ENCODE assay signal across 8 cellular contexts in genomic region chr15:98518823-98519561, GRCh38.
DNase-seq lines count a peak whose midpoint lies in the region; ATAC-seq and TF ChIP-seq lines count a peak whose summit lies in the region.

No MANE protein-coding gene starts in this region.

- H3K9me3 ChIP-seq in HEK293 (ENCODE audit: control insufficient read depth, insufficient read depth, low read depth, low read length), result no peaks in the 10 kb centered on the region
- H3K9me3 ChIP-seq in SK-N-MC (ENCODE audit: low read depth, low read length), result no peaks in the 10 kb centered on the region

- POLR2A ChIA-PET in HEK293 (lab: Yijun Ruan, JAX), result interaction anchor here (0.9 to 2.3 kb wide), 4 partner anchors 29 to 540 kb away, joined by 3 to 16 read pairs (median 3); partner anchors contain the start of gene IGF1R

- H3K4me1 ChIP-seq in HEK293 (ENCODE audit: control insufficient read depth, insufficient read depth, low read length), result no peaks in the 10 kb centered on the region; the same call in 1 of the 2 replicates

- intact Hi-C loops in left cardiac atrium (cut with DNase I), result loop anchor here (2.0 to 5.0 kb wide), 3 partner anchors 128 to 558 kb away; no protein-coding TSS in a partner anchor

- peak; percentile 83 to 86 for ATAC-seq in left cardiac atrium

- H3K9ac ChIP-seq in SK-N-MC (ENCODE audit: insufficient read length), result no peak overlapping the region

- H3K4me3 ChIP-seq in GM12864 (ENCODE audit: low read depth, low read length), result no peak overlapping the region
- H3K4me3 ChIP-seq in HEK293 (ENCODE audit: low read depth, low read length), result no peak overlapping the region
- no peak overlapping the region for H3K4me3 ChIP-seq in SK-N-MC

- peak; percentile 69 for TF ChIP-seq CTCF in GM12864 (IDR thresholded peaks at IDR 0.05; ENCODE audit: low read depth, low read length, missing control alignments)
- TF ChIP-seq CTCF in HEK293 (tag by site-specific recombination; IDR thresholded peaks at IDR 0.05), result peak; percentile 83

- CTCF ChIA-PET in HEK293 (lab: Yijun Ruan, JAX), result interaction anchor here (0.5 to 9.4 kb wide), 83 partner anchors 9 to 689 kb away, joined by 3 to 142 read pairs (median 4); partner anchors contain the start of gene IGF1R

- no peak overlapping the region for H3K27ac ChIP-seq in HEK293 (ENCODE audit: extremely low read depth, low read depth, low read length)
- no peak overlapping the region for H3K27ac ChIP-seq in SK-N-MC

- H3K36me3 ChIP-seq in HEK293 (ENCODE audit: control insufficient read depth in 2 of 2, insufficient read depth in 1 of 2, low read length in 2 of 2), result no peaks in the 10 kb centered on the region
- H3K36me3 ChIP-seq in SK-N-MC (ENCODE audit: insufficient read depth, low read length), result no peaks in the 10 kb centered on the region

- DNase-seq in GM12864 (ENCODE audit: low read depth) (peak; percentile 5), NAMALWA (ENCODE audit: low spot score) (peak; percentile 86), SK-N-MC (ENCODE audit: low read depth, low spot score) (peak; percentile 48), left cardiac atrium (peak; percentile 52), putamen (ENCODE audit: low spot score) (peak; percentile 72), GOT3 (lab: John Stamatoyannopoulos, UW) (no peak)
- DNase-seq in activated naive CD8-positive, alpha-beta T cell treated with anti-CD3 and anti-CD28 coated beads, Interleukin-2, amount 50 U/mL, for 16 hours (ENCODE audit: low read depth, low spot score), result peak; percentile 6

TF ChIP-seq in HEK293, 187 proteins besides CTCF, POLR2A, EP300 and RAD21:
- TF ChIP-seq ZNF654 (tag by site-specific recombination; IDR thresholded peaks at IDR 0.05; ENCODE audit: low read depth), result peak; percentile 86
- TF ChIP-seq ZFP37 (tag by site-specific recombination; IDR thresholded peaks at IDR 0.05), result 0 out of 2 replicates have a peak, but pooled peaks have one; percentile 47
- TF ChIP-seq ZNF366 (tag by site-specific recombination; conservative IDR thresholded peaks at IDR 0.05), result peak; percentile 35; the same call in 1 of the 2 replicates
- no peak for TF ChIP-seq ZNF112 (tag by site-specific recombination; IDR thresholded peaks at IDR 0.05)
- TF ChIP-seq, protein P1, sequence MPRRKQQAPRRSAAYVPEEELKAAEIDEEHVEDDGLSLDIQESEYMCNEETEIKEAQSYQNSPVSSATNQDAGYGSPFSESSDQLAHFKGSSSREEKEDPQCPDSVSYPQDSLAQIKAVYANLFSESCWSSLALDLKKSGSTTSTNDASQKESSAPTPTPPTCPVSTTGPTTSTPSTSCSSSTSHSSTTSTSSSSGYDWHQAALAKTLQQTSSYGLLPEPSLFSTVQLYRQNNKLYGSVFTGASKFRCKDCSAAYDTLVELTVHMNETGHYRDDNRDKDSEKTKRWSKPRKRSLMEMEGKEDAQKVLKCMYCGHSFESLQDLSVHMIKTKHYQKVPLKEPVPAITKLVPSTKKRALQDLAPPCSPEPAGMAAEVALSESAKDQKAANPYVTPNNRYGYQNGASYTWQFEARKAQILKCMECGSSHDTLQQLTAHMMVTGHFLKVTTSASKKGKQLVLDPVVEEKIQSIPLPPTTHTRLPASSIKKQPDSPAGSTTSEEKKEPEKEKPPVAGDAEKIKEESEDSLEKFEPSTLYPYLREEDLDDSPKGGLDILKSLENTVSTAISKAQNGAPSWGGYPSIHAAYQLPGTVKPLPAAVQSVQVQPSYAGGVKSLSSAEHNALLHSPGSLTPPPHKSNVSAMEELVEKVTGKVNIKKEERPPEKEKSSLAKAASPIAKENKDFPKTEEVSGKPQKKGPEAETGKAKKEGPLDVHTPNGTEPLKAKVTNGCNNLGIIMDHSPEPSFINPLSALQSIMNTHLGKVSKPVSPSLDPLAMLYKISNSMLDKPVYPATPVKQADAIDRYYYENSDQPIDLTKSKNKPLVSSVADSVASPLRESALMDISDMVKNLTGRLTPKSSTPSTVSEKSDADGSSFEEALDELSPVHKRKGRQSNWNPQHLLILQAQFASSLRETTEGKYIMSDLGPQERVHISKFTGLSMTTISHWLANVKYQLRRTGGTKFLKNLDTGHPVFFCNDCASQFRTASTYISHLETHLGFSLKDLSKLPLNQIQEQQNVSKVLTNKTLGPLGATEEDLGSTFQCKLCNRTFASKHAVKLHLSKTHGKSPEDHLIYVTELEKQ (tag by site-specific recombination; IDR thresholded peaks at IDR 0.05; ENCODE audit: borderline replicate concordance), result no peak
- TF ChIP-seq, protein P2, sequence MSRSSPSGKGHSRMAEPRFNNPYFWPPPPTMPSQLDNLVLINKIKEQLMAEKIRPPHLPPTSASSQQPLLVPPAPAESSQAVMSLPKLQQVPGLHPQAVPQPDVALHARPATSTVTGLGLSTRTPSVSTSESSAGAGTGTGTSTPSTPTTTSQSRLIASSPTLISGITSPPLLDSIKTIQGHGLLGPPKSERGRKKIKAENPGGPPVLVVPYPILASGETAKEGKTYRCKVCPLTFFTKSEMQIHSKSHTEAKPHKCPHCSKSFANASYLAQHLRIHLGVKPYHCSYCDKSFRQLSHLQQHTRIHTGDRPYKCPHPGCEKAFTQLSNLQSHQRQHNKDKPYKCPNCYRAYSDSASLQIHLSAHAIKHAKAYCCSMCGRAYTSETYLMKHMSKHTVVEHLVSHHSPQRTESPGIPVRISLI (tag by site-specific recombination; IDR thresholded peaks at IDR 0.05), result no peak
- peak; percentile 90 for TF ChIP-seq ZBTB17 (tag by site-specific recombination; IDR thresholded peaks at IDR 0.05)
- no peak for TF ChIP-seq ZNF302 (tag by site-specific recombination; IDR thresholded peaks at IDR 0.05; ENCODE audit: low read depth)
- peak; percentile 41; the same call in 1 of the 2 replicates for TF ChIP-seq SP7 (tag by site-specific recombination; IDR thresholded peaks at IDR 0.05)
- peak; percentile 39; the same call in 1 of the 2 replicates for TF ChIP-seq ZNF501 (tag by site-specific recombination; IDR thresholded peaks at IDR 0.05)
- no peak for TF ChIP-seq ZNF416 (tag by site-specific recombination; IDR thresholded peaks at IDR 0.05)
- TF ChIP-seq, protein P3, sequence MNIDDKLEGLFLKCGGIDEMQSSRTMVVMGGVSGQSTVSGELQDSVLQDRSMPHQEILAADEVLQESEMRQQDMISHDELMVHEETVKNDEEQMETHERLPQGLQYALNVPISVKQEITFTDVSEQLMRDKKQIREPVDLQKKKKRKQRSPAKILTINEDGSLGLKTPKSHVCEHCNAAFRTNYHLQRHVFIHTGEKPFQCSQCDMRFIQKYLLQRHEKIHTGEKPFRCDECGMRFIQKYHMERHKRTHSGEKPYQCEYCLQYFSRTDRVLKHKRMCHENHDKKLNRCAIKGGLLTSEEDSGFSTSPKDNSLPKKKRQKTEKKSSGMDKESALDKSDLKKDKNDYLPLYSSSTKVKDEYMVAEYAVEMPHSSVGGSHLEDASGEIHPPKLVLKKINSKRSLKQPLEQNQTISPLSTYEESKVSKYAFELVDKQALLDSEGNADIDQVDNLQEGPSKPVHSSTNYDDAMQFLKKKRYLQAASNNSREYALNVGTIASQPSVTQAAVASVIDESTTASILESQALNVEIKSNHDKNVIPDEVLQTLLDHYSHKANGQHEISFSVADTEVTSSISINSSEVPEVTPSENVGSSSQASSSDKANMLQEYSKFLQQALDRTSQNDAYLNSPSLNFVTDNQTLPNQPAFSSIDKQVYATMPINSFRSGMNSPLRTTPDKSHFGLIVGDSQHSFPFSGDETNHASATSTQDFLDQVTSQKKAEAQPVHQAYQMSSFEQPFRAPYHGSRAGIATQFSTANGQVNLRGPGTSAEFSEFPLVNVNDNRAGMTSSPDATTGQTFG (tag by site-specific recombination; IDR thresholded peaks at IDR 0.05; ENCODE audit: borderline replicate concordance), result no peak
- peak; percentile 42; the same call in 1 of the 2 replicates for TF ChIP-seq ZNF660 (tag by site-specific recombination; IDR thresholded peaks at IDR 0.05)
- peak; percentile 19; the same call in 1 of the 2 replicates for TF ChIP-seq ZNF629 (tag by site-specific recombination; IDR thresholded peaks at IDR 0.05)
- no peak; the same call in 1 of the 2 replicates for TF ChIP-seq ZNF664 (tag by site-specific recombination; IDR thresholded peaks at IDR 0.05)
- TF ChIP-seq ZEB2 (tag by site-specific recombination; IDR thresholded peaks at IDR 0.05), result 0 out of 2 replicates have a peak, but pooled peaks have one; percentile 13
- TF ChIP-seq ZNF211 (tag by site-specific recombination; IDR thresholded peaks at IDR 0.05; ENCODE audit: low read depth), result no peak
- TF ChIP-seq ZNF324 (tag by site-specific recombination; IDR thresholded peaks at IDR 0.05), result no peak
- peak; percentile 67 for TF ChIP-seq ZNF2 (tag by site-specific recombination; IDR thresholded peaks at IDR 0.05)
- TF ChIP-seq, protein P4, sequence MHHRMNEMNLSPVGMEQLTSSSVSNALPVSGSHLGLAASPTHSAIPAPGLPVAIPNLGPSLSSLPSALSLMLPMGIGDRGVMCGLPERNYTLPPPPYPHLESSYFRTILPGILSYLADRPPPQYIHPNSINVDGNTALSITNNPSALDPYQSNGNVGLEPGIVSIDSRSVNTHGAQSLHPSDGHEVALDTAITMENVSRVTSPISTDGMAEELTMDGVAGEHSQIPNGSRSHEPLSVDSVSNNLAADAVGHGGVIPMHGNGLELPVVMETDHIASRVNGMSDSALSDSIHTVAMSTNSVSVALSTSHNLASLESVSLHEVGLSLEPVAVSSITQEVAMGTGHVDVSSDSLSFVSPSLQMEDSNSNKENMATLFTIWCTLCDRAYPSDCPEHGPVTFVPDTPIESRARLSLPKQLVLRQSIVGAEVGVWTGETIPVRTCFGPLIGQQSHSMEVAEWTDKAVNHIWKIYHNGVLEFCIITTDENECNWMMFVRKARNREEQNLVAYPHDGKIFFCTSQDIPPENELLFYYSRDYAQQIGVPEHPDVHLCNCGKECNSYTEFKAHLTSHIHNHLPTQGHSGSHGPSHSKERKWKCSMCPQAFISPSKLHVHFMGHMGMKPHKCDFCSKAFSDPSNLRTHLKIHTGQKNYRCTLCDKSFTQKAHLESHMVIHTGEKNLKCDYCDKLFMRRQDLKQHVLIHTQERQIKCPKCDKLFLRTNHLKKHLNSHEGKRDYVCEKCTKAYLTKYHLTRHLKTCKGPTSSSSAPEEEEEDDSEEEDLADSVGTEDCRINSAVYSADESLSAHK (tag by site-specific recombination; IDR thresholded peaks at IDR 0.05), result no peak
- peak; percentile 39; the same call in 1 of the 2 replicates for TF ChIP-seq ZNF335 (tag by site-specific recombination; conservative IDR thresholded peaks at IDR 0.05)
- peak; percentile 29; the same call in 1 of the 2 replicates for TF ChIP-seq IKZF3 (tag by site-specific recombination; IDR thresholded peaks at IDR 0.05)
